ENCODE assay signal across 13 cellular contexts in genomic region chr3:121979734-121980449, GRCh38. TPM values are rescaled to one million over a fixed set of nuclear protein-coding genes. Genes with fewer than 3 reads are reported as not detected.
DNase-seq lines count a peak whose midpoint lies in the region; ATAC-seq and TF ChIP-seq lines count a peak whose summit lies in the region.
"Had no signal": no experiment of that assay in that cellular context is flagged by ENCODE, and none has a peak within 500 bp of the region (broad histone marks: within the 10 kb centered on the region; RNA-seq: fewer than 3 reads in every experiment).

No MANE protein-coding gene starts in this region.

- H3K9me2 ChIP-seq in SU-DHL-6 (replicated peaks; ENCODE audit: insufficient read depth, low read length) = no peaks in the 10 kb centered on the region

- H4K20me1 ChIP-seq in SU-DHL-6 (ENCODE audit: low read depth, low read length) = no peaks in the 10 kb centered on the region

- H3K79me2 ChIP-seq in SU-DHL-6 (ENCODE audit: insufficient read depth, low read length) = no peaks in the 10 kb centered on the region

- H2AFZ ChIP-seq in SU-DHL-6 (ENCODE audit: low read depth, low read length, severe bottlenecking) = peak overlapping the region; percentile 21

- peak overlapping the region; percentile 17 for H3K9ac ChIP-seq in SU-DHL-6 (ENCODE audit: low read length)

- H3K36me3 ChIP-seq in SU-DHL-6 (ENCODE audit: low read length) = peaks cover 19% of the 10 kb centered on the region
- no peaks in the 10 kb centered on the region for H3K36me3 ChIP-seq in transverse colon
- H3K36me3 ChIP-seq: brain microvascular endothelial cell had no signal

- H3F3A ChIP-seq in SU-DHL-6 (ENCODE audit: insufficient read depth) = peaks cover 6% of the 10 kb centered on the region; the same call in 1 of the 2 replicates

- H3K27ac ChIP-seq in SU-DHL-6 (ENCODE audit: low read depth, low read length) = peak overlapping the region; percentile 41
- peak overlapping the region; percentile 24 to 70 (median 38) for H3K27ac ChIP-seq in transverse colon
- H3K27ac ChIP-seq: brain microvascular endothelial cell had no signal

- no peak for TF ChIP-seq CTCF in SU-DHL-6 (IDR thresholded peaks at IDR 0.05; ENCODE audit: insufficient read depth, low read length, poor library complexity, severe bottlenecking)
- no peak for TF ChIP-seq CTCF in transverse colon (IDR thresholded peaks at IDR 0.05)

- no peaks in the 10 kb centered on the region for H3K27me3 ChIP-seq in SU-DHL-6 (ENCODE audit: low read length)
- no peaks in the 10 kb centered on the region for H3K27me3 ChIP-seq in transverse colon
- H3K27me3 ChIP-seq: brain microvascular endothelial cell had no signal

- H3K4me1 ChIP-seq in transverse colon = peaks cover 0 to 16% (median 7%) of the 10 kb centered on the region in 4 donors

- ATAC-seq in HG02973 (IDR thresholded peaks at IDR 0.05; ENCODE audit: unreplicated experiment) (peak; percentile 62), GM21619 (IDR thresholded peaks at IDR 0.05; ENCODE audit: unreplicated experiment) (no peak)
- ATAC-seq: activated T-cell treated with anti-CD3 and anti-CD28 coated beads, Interleukin-2, amount 50 U/mL, for 72 hours had no signal

- TF ChIP-seq EP300 in transverse colon (IDR thresholded peaks at IDR 0.05; ENCODE audit: low read depth) = no peak

- H3K4me3 ChIP-seq in SU-DHL-6 (ENCODE audit: insufficient read depth, low read length, poor library complexity, severe bottlenecking) (no peak overlapping the region), transverse colon (no peak overlapping the region)

- no peak for TF ChIP-seq POLR2A in transverse colon (IDR thresholded peaks at IDR 0.05)

- H3K4me2 ChIP-seq in SU-DHL-6 (ENCODE audit: low read depth, low read length, poor library complexity, severe bottlenecking) = peak overlapping the region; percentile 39

- H3K9me3 ChIP-seq in SU-DHL-6 (ENCODE audit: insufficient read depth, low read length) = peaks cover 3% of the 10 kb centered on the region; the same call in 1 of the 2 replicates
- peaks cover 8 to 13% of the 10 kb centered on the region in 2 donors for H3K9me3 ChIP-seq in transverse colon

- in situ Hi-C loops in transverse colon (cut with MboI; ENCODE audit: low pct_ligation_motif_present in 1 of 4, low pct_unique_long_range_greater_than_20kb in 1 of 4, low sequenced_read_pairs in 3 of 4) = no loop called here

- intact Hi-C loops in transverse colon (cut with DNase I; ENCODE audit: low total_unique reads) = no loop called here

- peak; percentile 54 for DNase-seq in NOMO-1 treated with DMSO at 0.1 percent for 48 hours (lab: John Stamatoyannopoulos, UW; ENCODE audit: unreplicated experiment)
- DNase-seq in NOMO-1 treated with dmso at 0.1 percent for 144 hours (lab: John Stamatoyannopoulos, UW; ENCODE audit: unreplicated experiment) = no peak
- no peak for DNase-seq in transverse colon
- DNase-seq in AML-193 (lab: John Stamatoyannopoulos, UW) = no peak
- no peak for DNase-seq in NCI-H1694 treated with DMSO at 0.1 percent for 48 hours (lab: John Stamatoyannopoulos, UW)
- DNase-seq: 8988T; activated CD4-positive, CD25-positive, alpha-beta regulatory T cell; activated T-cell treated with anti-CD3 and anti-CD28 coated beads, Interleukin-2, amount 50 U/mL, for 72 hours; brain microvascular endothelial cell; DMS53 had no signal

RNA-seq across cellular contexts. Expression of gene ILDR1, which starts 42.2 kb away (rescaled TPM):
- 10 to 100 TPM; 13.8 to 27.7 (median 21.5) TPM for total RNA-seq in transverse colon
